In genomic region chr17:48776602-48777001, GRCh38 we compare ENCODE assay signal across 24 cellular contexts. TPM values are rescaled to one million over a fixed set of nuclear protein-coding genes. Genes with fewer than 3 reads are reported as not detected.
A peak's percentile ranks its signal among the peaks of the same experiment; 100 is the strongest.
DNase-seq lines count a peak whose midpoint lies in the region; ATAC-seq, FAIRE-seq and TF ChIP-seq lines count a peak whose summit lies in the region.
"Had no signal": no experiment of that assay in that cellular context is flagged by ENCODE, and none has a peak within 500 bp of the region (broad histone marks: within the 10 kb centered on the region; RNA-seq: fewer than 3 reads in every experiment).

No MANE protein-coding gene starts in this region.

- H4K20me1 ChIP-seq in K562 (replicated peaks; ENCODE audit: control insufficient read depth, insufficient read depth, low read length) = no peaks in the 10 kb centered on the region
- H4K20me1 ChIP-seq: BLaER1 treated with 17β-estradiol and CSF1 and Interleukin-3, amounts not matched to agents 10 nM and 100 nM had no signal

- no peak for DNase-seq in K562 (ENCODE audit: extremely low read depth in 1 of 4, low spot score in 3 of 4)
- DNase-seq in pancreas = no peak
- no peak for DNase-seq in glomerular visceral epithelial cell (ENCODE audit: extremely low spot score)
- no peak for DNase-seq in foreskin melanocyte
- DNase-seq in DMS153 (lab: John Stamatoyannopoulos, UW) = no peak
- DNase-seq: 8988T; AML-193; BE2C; CD4-positive, alpha-beta T cell; CD8-positive, alpha-beta memory T cell; DMS 273 treated with DMSO at 0.1 percent for 48 hours; DMS53; DMS79 treated with DMSO at 0.1 percent for 48 hours; H7; HCEC 1CT had no signal

- CTCF ChIA-PET in K562 (lab: Yijun Ruan, JAX; ENCODE audit: low intra/inter-chr PET ratio) = interaction anchor here (0.7 kb wide), 1 partner anchor 562 kb away, joined by 3 read pairs; no protein-coding TSS in a partner anchor

- intact Hi-C loops in K562 (cut with micrococcal nuclease) = no loop called here
- intact Hi-C loops in pancreas (cut with DNase I) = no loop called here

- TF ChIP-seq POLR2A in K562 (conservative IDR thresholded peaks at IDR 0.05) = no peak

- peak; percentile 60 for FAIRE-seq in A204.1 (lab: Jason Lieb, UNC)
- FAIRE-seq in G401.6 (lab: Jason Lieb, UNC) = peak; percentile 84
- FAIRE-seq in K562 (lab: Jason Lieb, UNC) = no peak
- FAIRE-seq in pancreas (lab: Jason Lieb, UNC) = peak; percentile 20
- FAIRE-seq: D721Med, GM12892, H1 had no signal

- no peaks in the 10 kb centered on the region for H3K9me1 ChIP-seq in K562 (ENCODE audit: control insufficient read depth, insufficient read depth, low read length)

- H3K9ac ChIP-seq in K562 (ENCODE audit: insufficient read depth in 1 of 2, low read depth in 2 of 2, low read length in 2 of 2) = no peak overlapping the region
- H3K9ac ChIP-seq: BLaER1 treated with 17β-estradiol and CSF1 and Interleukin-3, amounts not matched to agents 10 nM and 100 nM had no signal

- no peak for TF ChIP-seq EP300 in K562 (IDR thresholded peaks at IDR 0.05; ENCODE audit: low read length)

- H3K9me3 ChIP-seq in K562 (replicated peaks; ENCODE audit: control insufficient read depth, insufficient read depth, low read depth, low read length) = no peaks in the 10 kb centered on the region
- no peaks in the 10 kb centered on the region for H3K9me3 ChIP-seq in pancreas
- H3K9me3 ChIP-seq: BE2C had no signal

- no peak overlapping the region for H3K4me2 ChIP-seq in K562 (ENCODE audit: insufficient read depth, low read length)
- H3K4me2 ChIP-seq: BLaER1 treated with 17β-estradiol and CSF1 and Interleukin-3, amounts not matched to agents 10 nM and 100 nM had no signal

- no TSS peak for BruUV-seq in K562 (replicated peaks; lab: Mats Ljungman, UMichigan)

- ATAC-seq in K562 = no peak
- no peak for ATAC-seq in pancreas

- no peak overlapping the region for H3K27ac ChIP-seq in K562 (ENCODE audit: extremely low read depth, low read depth, low read length)
- no peak overlapping the region for H3K27ac ChIP-seq in pancreas
- H3K27ac ChIP-seq: BLaER1 treated with 17β-estradiol and CSF1 and Interleukin-3, amounts not matched to agents 10 nM and 100 nM had no signal

- POLR2A ChIA-PET in K562 (lab: Yijun Ruan, JAX) = no interaction called here

- H3K36me3 ChIP-seq in K562 (ENCODE audit: control insufficient read depth, insufficient read depth, low read length) = no peaks in the 10 kb centered on the region
- H3K36me3 ChIP-seq in pancreas = no peaks in the 10 kb centered on the region
- H3K36me3 ChIP-seq: BE2C; BLaER1 treated with 17β-estradiol and CSF1 and Interleukin-3, amounts not matched to agents 10 nM and 100 nM had no signal

- H3K27me3 ChIP-seq in K562 (ENCODE audit: control insufficient read depth in 2 of 2, insufficient read depth in 2 of 2, low read length in 2 of 2) (peaks cover 4% of the 10 kb centered on the region in 2 experiments; a peak in 4 of 5 replicates), pancreas (no peaks in the 10 kb centered on the region)

- no peak overlapping the region for H2AFZ ChIP-seq in K562 (ENCODE audit: low read depth, low read length)

- TF ChIP-seq RAD21 in K562 (CRISPR knock-in tag; conservative IDR thresholded peaks at IDR 0.05 in 1 of 2, IDR thresholded peaks at IDR 0.05 in 1 of 2) = no peak

- no peaks in the 10 kb centered on the region for H3K79me2 ChIP-seq in K562 (ENCODE audit: control insufficient read depth, insufficient read depth, low read length)

- TF ChIP-seq CTCF in K562 (IDR thresholded peaks at IDR 0.05 in 2 of 3, conservative IDR thresholded peaks at IDR 0.05 in 1 of 3; ENCODE audit: insufficient read depth in 2 of 3, low read depth in 1 of 3, low read length in 3 of 3) (no peak), pancreas (IDR thresholded peaks at IDR 0.05) (no peak)

- H3K4me1 ChIP-seq in K562 (replicated peaks in 1 of 2; ENCODE audit: control insufficient read depth in 2 of 2, insufficient read depth in 2 of 2, low read length in 2 of 2) = no peaks in the 10 kb centered on the region
- no peaks in the 10 kb centered on the region for H3K4me1 ChIP-seq in pancreas
- H3K4me1 ChIP-seq: BE2C had no signal

- in situ Hi-C loops in K562 (cut with MboI) = no loop called here

- H3K4me3 ChIP-seq in K562 (no peak overlapping the region), pancreas (no peak overlapping the region)
- H3K4me3 ChIP-seq: BLaER1 treated with 17β-estradiol and CSF1 and Interleukin-3, amounts not matched to agents 10 nM and 100 nM had no signal

RNA-seq across cellular contexts. Expression of gene TTLL6, which starts 40.4 kb away (rescaled TPM):
- not detected in 2 replicates for total RNA-seq in K562 (2011; cell fraction: chromatin; rRNA removed; ENCODE audit: low replicate concordance)
- total RNA-seq in K562 (2011; cell fraction: nucleolus; rRNA removed) = not detected in 2 replicates
- not detected in 2 replicates for total RNA-seq in K562 (2011; cell fraction: nucleoplasm; rRNA removed)
- total RNA-seq in K562 (2014; rRNA removed) (0.05 TPM in 1 of 2 replicates, not detected in the other), K562 (2014; rRNA removed; fragmentation: Illumina TruSeq; extraction: Trizol) (not detected in 2 replicates), K562 (2015; rRNA removed; fragmentation: Illumina TruSeq; extraction: Trizol) (not detected in 2 replicates), K562 (2021) (not detected in 2 replicates), pancreas (under 1 TPM; 0.40 to 0.98 (median 0.67) TPM)
- polyA plus RNA-seq in K562 (2011; rRNA removed) (not detected in 2 replicates), K562 (2014; fragmentation: Illumina TruSeq; extraction: Trizol) (not detected in 2 replicates), K562 (2014; fragmentation: Nextera tagmentation; extraction: Ambion mirVana) (not detected), K562 (2014; rRNA removed) (not detected in 2 replicates), pancreas (1 to 10 TPM; 1.9 to 6.0 TPM)
- not detected in 2 replicates for polyA plus RNA-seq in K562 (2011; cell fraction: cytosol; rRNA removed)
- polyA plus RNA-seq in K562 (2011; cell fraction: nucleus; rRNA removed) = not detected in 2 replicates
- not detected in 2 replicates for polyA plus RNA-seq in K562 (2012)
- polyA minus RNA-seq in K562 (2011; rRNA and poly(A)+ RNA removed) = not detected in 2 replicates
- not detected in 2 replicates for polyA minus RNA-seq in K562 (2011; cell fraction: cytosol; rRNA and poly(A)+ RNA removed)
- not detected in 2 replicates for polyA minus RNA-seq in K562 (2011; cell fraction: nucleus; rRNA and poly(A)+ RNA removed)
- total RNA-seq: CD4-positive, alpha-beta T cell; CD8-positive, alpha-beta memory T cell; Daoy had no signal
- polyA plus RNA-seq: CD14-positive monocyte; CD8-positive, alpha-beta memory T cell had no signal

RNA-seq across cellular contexts. Expression of gene HOXB13, which starts 48.1 kb away (rescaled TPM):
- not detected in 2 replicates for total RNA-seq in K562 (2011; cell fraction: chromatin; rRNA removed; ENCODE audit: low replicate concordance)
- total RNA-seq in K562 (2011; cell fraction: nucleolus; rRNA removed) = not detected in 2 replicates
- not detected in 2 replicates for total RNA-seq in K562 (2011; cell fraction: nucleoplasm; rRNA removed)
- total RNA-seq in K562 (2014; rRNA removed) (not detected in 2 replicates), K562 (2014; rRNA removed; fragmentation: Illumina TruSeq; extraction: Trizol) (not detected in 2 replicates), K562 (2015; rRNA removed; fragmentation: Illumina TruSeq; extraction: Trizol) (not detected in 2 replicates), K562 (2021) (not detected in 2 replicates), pancreas (under 1 TPM in 1 of 6 donors, not detected in 5; 0.06 TPM)
- polyA plus RNA-seq in K562 (2011; rRNA removed) (0.01 TPM in 1 of 2 replicates, not detected in the other), K562 (2014; fragmentation: Illumina TruSeq; extraction: Trizol) (not detected in 2 replicates), K562 (2014; fragmentation: Nextera tagmentation; extraction: Ambion mirVana) (not detected), K562 (2014; rRNA removed) (not detected in 2 replicates), pancreas (not detected)
- 0.03 TPM in 1 of 2 replicates, not detected in the other for polyA plus RNA-seq in K562 (2011; cell fraction: cytosol; rRNA removed)
- not detected in 2 replicates for polyA plus RNA-seq in K562 (2011; cell fraction: nucleus; rRNA removed)
- polyA plus RNA-seq in K562 (2012) = not detected in 2 replicates
- not detected in 2 replicates for polyA minus RNA-seq in K562 (2011; rRNA and poly(A)+ RNA removed)
- not detected in 2 replicates for polyA minus RNA-seq in K562 (2011; cell fraction: cytosol; rRNA and poly(A)+ RNA removed)
- polyA minus RNA-seq in K562 (2011; cell fraction: nucleus; rRNA and poly(A)+ RNA removed) = not detected in 2 replicates
- total RNA-seq: CD4-positive, alpha-beta T cell; CD8-positive, alpha-beta memory T cell; H1 had no signal
- polyA plus RNA-seq: AG04450; CD14-positive monocyte; CD8-positive, alpha-beta memory T cell; H1 had no signal

RNA-seq across cellular contexts. Expression of gene PRAC2, which starts 53.6 kb away (rescaled TPM):
- total RNA-seq in K562 (2011; cell fraction: chromatin; rRNA removed; ENCODE audit: low replicate concordance) = not detected in 2 replicates
- total RNA-seq in K562 (2011; cell fraction: nucleolus; rRNA removed) = not detected in 2 replicates
- not detected in 2 replicates for total RNA-seq in K562 (2011; cell fraction: nucleoplasm; rRNA removed)
- total RNA-seq in K562 (2014; rRNA removed) (not detected in 2 replicates), K562 (2014; rRNA removed; fragmentation: Illumina TruSeq; extraction: Trizol) (not detected in 2 replicates), K562 (2015; rRNA removed; fragmentation: Illumina TruSeq; extraction: Trizol) (not detected in 2 replicates), K562 (2021) (not detected in 2 replicates), pancreas (not detected)
- polyA plus RNA-seq in K562 (2011; rRNA removed) (not detected in 2 replicates), K562 (2014; fragmentation: Illumina TruSeq; extraction: Trizol) (not detected in 2 replicates), K562 (2014; fragmentation: Nextera tagmentation; extraction: Ambion mirVana) (not detected), K562 (2014; rRNA removed) (not detected in 2 replicates), pancreas (not detected)
- polyA plus RNA-seq in K562 (2011; cell fraction: cytosol; rRNA removed) = not detected in 2 replicates
- polyA plus RNA-seq in K562 (2011; cell fraction: nucleus; rRNA removed) = not detected in 2 replicates
- not detected in 2 replicates for polyA plus RNA-seq in K562 (2012)
- polyA minus RNA-seq in K562 (2011; rRNA and poly(A)+ RNA removed) = not detected in 2 replicates
- polyA minus RNA-seq in K562 (2011; cell fraction: cytosol; rRNA and poly(A)+ RNA removed) = not detected in 2 replicates
- not detected in 2 replicates for polyA minus RNA-seq in K562 (2011; cell fraction: nucleus; rRNA and poly(A)+ RNA removed)
- total RNA-seq: CD4-positive, alpha-beta T cell; CD8-positive, alpha-beta memory T cell; Daoy; H1 had no signal
- polyA plus RNA-seq: AG04450; CD14-positive monocyte; CD8-positive, alpha-beta memory T cell; H1 had no signal

RNA-seq across cellular contexts. Expression of gene CALCOCO2, which starts 54.2 kb away (rescaled TPM):
- total RNA-seq in K562 (2011; cell fraction: chromatin; rRNA removed; ENCODE audit: low replicate concordance) = 99.5 and 212 TPM in 2 replicates
- 64.4 and 72.4 TPM in 2 replicates for total RNA-seq in K562 (2011; cell fraction: nucleolus; rRNA removed)
- 126 and 140 TPM in 2 replicates for total RNA-seq in K562 (2011; cell fraction: nucleoplasm; rRNA removed)
- total RNA-seq in K562 (2014; rRNA removed) (24.1 and 24.8 TPM in 2 replicates), K562 (2014; rRNA removed; fragmentation: Illumina TruSeq; extraction: Trizol) (71.1 and 87.2 TPM in 2 replicates), K562 (2015; rRNA removed; fragmentation: Illumina TruSeq; extraction: Trizol) (38.4 and 39.8 TPM in 2 replicates), K562 (2021) (67.5 and 69.4 TPM in 2 replicates), pancreas (10 to 100 TPM; 45.2 to 66.0 (median 57.4) TPM)
- polyA plus RNA-seq in K562 (2011; rRNA removed) (87.3 and 117 TPM in 2 replicates), K562 (2014; fragmentation: Illumina TruSeq; extraction: Trizol) (74.7 and 79.9 TPM in 2 replicates), K562 (2014; fragmentation: Nextera tagmentation; extraction: Ambion mirVana) (10 to 100 TPM; 34.6 to 85.9 TPM), K562 (2014; rRNA removed) (52.9 and 63.2 TPM in 2 replicates), pancreas (10 to 100 TPM; 31.2 to 63.9 TPM)
- 28.1 and 43.7 TPM in 2 replicates for polyA plus RNA-seq in K562 (2011; cell fraction: cytosol; rRNA removed)
- polyA plus RNA-seq in K562 (2011; cell fraction: nucleus; rRNA removed) = 90.8 and 154 TPM in 2 replicates
- polyA plus RNA-seq in K562 (2012) = 61.5 and 168 TPM in 2 replicates
- 160 and 191 TPM in 2 replicates for polyA minus RNA-seq in K562 (2011; rRNA and poly(A)+ RNA removed)
- polyA minus RNA-seq in K562 (2011; cell fraction: cytosol; rRNA and poly(A)+ RNA removed) = 37.6 and 58.6 TPM in 2 replicates
- 24.8 and 62.5 TPM in 2 replicates for polyA minus RNA-seq in K562 (2011; cell fraction: nucleus; rRNA and poly(A)+ RNA removed)

RNA-seq across cellular contexts. Expression of gene PRAC1, which starts 54.3 kb away (rescaled TPM):
- total RNA-seq in K562 (2011; cell fraction: chromatin; rRNA removed; ENCODE audit: low replicate concordance) = not detected in 2 replicates
- not detected in 2 replicates for total RNA-seq in K562 (2011; cell fraction: nucleolus; rRNA removed)
- total RNA-seq in K562 (2011; cell fraction: nucleoplasm; rRNA removed) = not detected in 2 replicates
- total RNA-seq in K562 (2014; rRNA removed) (not detected in 2 replicates), K562 (2014; rRNA removed; fragmentation: Illumina TruSeq; extraction: Trizol) (not detected in 2 replicates), K562 (2015; rRNA removed; fragmentation: Illumina TruSeq; extraction: Trizol) (not detected in 2 replicates), K562 (2021) (not detected in 2 replicates), pancreas (not detected)
- polyA plus RNA-seq in K562 (2011; rRNA removed) (not detected in 2 replicates), K562 (2014; fragmentation: Illumina TruSeq; extraction: Trizol) (not detected in 2 replicates), K562 (2014; fragmentation: Nextera tagmentation; extraction: Ambion mirVana) (not detected), K562 (2014; rRNA removed) (not detected in 2 replicates), pancreas (not detected)
- polyA plus RNA-seq in K562 (2011; cell fraction: cytosol; rRNA removed) = not detected in 2 replicates
- not detected in 2 replicates for polyA plus RNA-seq in K562 (2011; cell fraction: nucleus; rRNA removed)
- polyA plus RNA-seq in K562 (2012) = not detected in 2 replicates
- not detected in 2 replicates for polyA minus RNA-seq in K562 (2011; rRNA and poly(A)+ RNA removed)
- not detected in 2 replicates for polyA minus RNA-seq in K562 (2011; cell fraction: cytosol; rRNA and poly(A)+ RNA removed)
- polyA minus RNA-seq in K562 (2011; cell fraction: nucleus; rRNA and poly(A)+ RNA removed) = not detected in 2 replicates
- total RNA-seq: CD4-positive, alpha-beta T cell; CD8-positive, alpha-beta memory T cell; Daoy; H1 had no signal
- polyA plus RNA-seq: AG04450; CD14-positive monocyte; CD8-positive, alpha-beta memory T cell; H1 had no signal
